Comparison of ENCODE assay signal across 18 cellular contexts in the genomic region with DNA sequence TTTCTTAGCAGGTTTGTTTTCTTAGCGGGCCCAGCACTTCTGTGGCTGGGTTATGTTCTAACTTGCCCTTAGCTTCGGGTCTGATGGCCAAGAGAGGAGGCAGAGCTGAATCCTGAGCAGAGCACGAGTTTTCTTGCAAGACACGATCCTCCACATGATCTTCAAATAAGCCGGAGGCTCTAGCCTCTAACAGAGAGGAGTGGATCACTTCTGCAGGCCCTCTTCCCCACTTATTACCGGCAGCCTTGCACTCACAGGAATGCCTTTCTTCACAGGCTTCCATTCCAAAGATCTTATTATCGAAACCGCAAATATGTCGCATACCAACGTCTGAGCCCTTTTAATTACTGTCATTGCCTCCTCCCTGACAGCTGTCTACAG.
A peak's percentile ranks its signal among the peaks of the same experiment; 100 is the strongest.
DNase-seq lines count a peak whose midpoint lies in the region; FAIRE-seq and TF ChIP-seq lines count a peak whose summit lies in the region.
"Had no signal": no experiment of that assay in that cellular context is flagged by ENCODE, and none has a peak within 500 bp of the region (broad histone marks: within the 10 kb centered on the region; RNA-seq: fewer than 3 reads in every experiment).

No MANE protein-coding gene starts in this region.

- WGBS in GM23248 (ENCODE audit: low coverage in 1 of 2, low lambda C conversion rate in 2 of 2, missing lambda C conversion rate in 2 of 2), 2 experiments = 58 to 65% methylated on average over 10 of the region's 10 CpGs
- 58 to 65% methylated on average over 10 of the region's 10 CpGs for WGBS in thyroid gland, 2 donors

- peaks cover 5% of the 10 kb centered on the region for H3K4me1 Mint-ChIP-seq in progenitor cell of endocrine pancreas (ENCODE audit: low read depth)
- H3K4me1 Mint-ChIP-seq: activated T-helper 17 cell treated with anti-CD3 and anti-CD28 coated beads, Interleukin-2, amount 50 U/mL, for 72 hours had no signal

- peak; percentile 12 for DNase-seq in GM23248
- peak; percentile 81 for DNase-seq in amniotic epithelial cell (ENCODE audit: low read depth)
- peak; percentile 34 for DNase-seq in fibroblast of villous mesenchyme (ENCODE audit: low read depth)
- no peak for DNase-seq in progenitor cell of endocrine pancreas (ENCODE audit: low spot score, unreplicated experiment)
- DNase-seq in DMS53 (lab: John Stamatoyannopoulos, UW) = no peak
- DNase-seq in NCI-H446 (lab: John Stamatoyannopoulos, UW) = no peak
- DNase-seq in D721Med (ENCODE audit: insufficient read length, low spot score) = no peak
- DNase-seq in thyroid gland = no peak
- DNase-seq: activated CD8-positive, alpha-beta memory T cell treated with anti-CD3 and anti-CD28 coated beads for 24 hours; AML-193; cerebellar nuclear complex; glutamatergic neuron; kidney; SW 1271; uterus had no signal

- no peak for TF ChIP-seq POLR2A in thyroid gland (IDR thresholded peaks at IDR 0.05)

- H3K9ac ChIP-seq in GM23248 = no peak overlapping the region

- no peaks in the 10 kb centered on the region for H3F3A ChIP-seq in GM23248 (ENCODE audit: insufficient read depth)

- H4K20me1 ChIP-seq in GM23248 (ENCODE audit: insufficient read depth) = no peaks in the 10 kb centered on the region

- no peaks in the 10 kb centered on the region for H3K36me3 ChIP-seq in GM23248 (ENCODE audit: low read depth)
- H3K36me3 ChIP-seq in thyroid gland = no peaks in the 10 kb centered on the region
- H3K36me3 ChIP-seq: uterus had no signal

- H3K27me3 Mint-ChIP-seq in progenitor cell of endocrine pancreas = peaks cover 7% of the 10 kb centered on the region
- H3K27me3 Mint-ChIP-seq: stimulated activated naive CD8-positive, alpha-beta T cell treated with anti-CD3 and anti-CD28 coated beads, Interleukin-15, Interleukin-2, amounts not matched to agents 100 ng/mL and 50 ng/mL, for 24 hours had no signal

- peak overlapping the region; percentile 6 for H3K27ac Mint-ChIP-seq in progenitor cell of endocrine pancreas
- H3K27ac Mint-ChIP-seq: activated T-helper 17 cell treated with anti-CD3 and anti-CD28 coated beads, Interleukin-2, amount 50 U/mL, for 72 hours; stimulated activated naive CD8-positive, alpha-beta T cell treated with anti-CD3 and anti-CD28 coated beads, Interleukin-15, Interleukin-2, amounts not matched to agents 100 ng/mL and 50 ng/mL, for 24 hours had no signal

- H3K27me3 ChIP-seq in GM23248 (replicated peaks; ENCODE audit: insufficient read depth) (peaks cover 8% of the 10 kb centered on the region), thyroid gland (no peaks in the 10 kb centered on the region)
- H3K27me3 ChIP-seq: uterus had no signal

- no peak for FAIRE-seq in D721Med (lab: Jason Lieb, UNC)
- FAIRE-seq: kidney had no signal

- TF ChIP-seq CTCF in fibroblast of villous mesenchyme (IDR thresholded peaks at IDR 0.05; ENCODE audit: insufficient read depth, low read depth, low read length) = no peak
- TF ChIP-seq CTCF in progenitor cell of endocrine pancreas (IDR thresholded peaks at IDR 0.05; ENCODE audit: unreplicated experiment) = no peak
- no peak for TF ChIP-seq CTCF in D721Med (IDR thresholded peaks at IDR 0.05; ENCODE audit: insufficient read depth, missing control alignments)
- no peak for TF ChIP-seq CTCF in thyroid gland (IDR thresholded peaks at IDR 0.05)

- no peaks in the 10 kb centered on the region for H3K36me3 Mint-ChIP-seq in progenitor cell of endocrine pancreas (ENCODE audit: insufficient read depth)

- in situ Hi-C loops in GM23248 (cut with MboI) = no loop called here

- no peak overlapping the region for H3K4me2 ChIP-seq in GM23248 (ENCODE audit: unreplicated experiment)

- intact Hi-C loops in thyroid gland (cut with DNase I) = loop anchor here (10.0 kb wide), 1 partner anchor 402 kb away; no protein-coding TSS in a partner anchor

- no peak overlapping the region for H3K4me3 Mint-ChIP-seq in progenitor cell of endocrine pancreas (ENCODE audit: low read depth)
- H3K4me3 Mint-ChIP-seq: activated T-helper 17 cell treated with anti-CD3 and anti-CD28 coated beads, Interleukin-2, amount 50 U/mL, for 72 hours; stimulated activated naive CD8-positive, alpha-beta T cell treated with anti-CD3 and anti-CD28 coated beads, Interleukin-15, Interleukin-2, amounts not matched to agents 100 ng/mL and 50 ng/mL, for 24 hours had no signal

- H3K9me3 Mint-ChIP-seq in progenitor cell of endocrine pancreas (ENCODE audit: low read depth) = no peaks in the 10 kb centered on the region
- H3K9me3 Mint-ChIP-seq: activated T-helper 17 cell treated with anti-CD3 and anti-CD28 coated beads, Interleukin-2, amount 50 U/mL, for 72 hours; stimulated activated naive CD8-positive, alpha-beta T cell treated with anti-CD3 and anti-CD28 coated beads, Interleukin-15, Interleukin-2, amounts not matched to agents 100 ng/mL and 50 ng/mL, for 24 hours had no signal

- H3K9me2 ChIP-seq in GM23248 (ENCODE audit: insufficient read depth) = no peaks in the 10 kb centered on the region

- no peak overlapping the region for H2AFZ ChIP-seq in GM23248

- H3K79me2 ChIP-seq in GM23248 (ENCODE audit: insufficient read depth) = no peaks in the 10 kb centered on the region

- H3K9me3 ChIP-seq in GM23248 (ENCODE audit: low read depth) (no peaks in the 10 kb centered on the region), thyroid gland (no peaks in the 10 kb centered on the region)
- H3K9me3 ChIP-seq: uterus had no signal

- no peaks in the 10 kb centered on the region for H3K4me1 ChIP-seq in GM23248 (ENCODE audit: insufficient read depth)
- no peaks in the 10 kb centered on the region for H3K4me1 ChIP-seq in thyroid gland
- H3K4me1 ChIP-seq: uterus had no signal

- H3K27ac ChIP-seq in GM23248 (no peak overlapping the region), thyroid gland (no peak overlapping the region)
- H3K27ac ChIP-seq: uterus, VCaP had no signal

- H3K4me3 ChIP-seq in GM23248 = no peak overlapping the region
- H3K4me3 ChIP-seq in fibroblast of villous mesenchyme (ENCODE audit: low read depth, low read length) = no peak overlapping the region
- no peak overlapping the region for H3K4me3 ChIP-seq in thyroid gland (replicated peaks in 1 of 3)
- H3K4me3 ChIP-seq: uterus had no signal

Comparison
In these comparisons a context has a peak if more than half of its experiments do, and no peak if none do; other contexts are left out.
1. DNase-seq: peak in GM23248 (single experiment), amniotic epithelial cell (single experiment) and fibroblast of villous mesenchyme (single experiment); none in progenitor cell of endocrine pancreas (single experiment), DMS53 (single experiment), NCI-H446 (0 of 2), D721Med (single experiment) and thyroid gland (0 of 2).